13 cellular contexts compared by ENCODE assay signal in the genomic region with DNA sequence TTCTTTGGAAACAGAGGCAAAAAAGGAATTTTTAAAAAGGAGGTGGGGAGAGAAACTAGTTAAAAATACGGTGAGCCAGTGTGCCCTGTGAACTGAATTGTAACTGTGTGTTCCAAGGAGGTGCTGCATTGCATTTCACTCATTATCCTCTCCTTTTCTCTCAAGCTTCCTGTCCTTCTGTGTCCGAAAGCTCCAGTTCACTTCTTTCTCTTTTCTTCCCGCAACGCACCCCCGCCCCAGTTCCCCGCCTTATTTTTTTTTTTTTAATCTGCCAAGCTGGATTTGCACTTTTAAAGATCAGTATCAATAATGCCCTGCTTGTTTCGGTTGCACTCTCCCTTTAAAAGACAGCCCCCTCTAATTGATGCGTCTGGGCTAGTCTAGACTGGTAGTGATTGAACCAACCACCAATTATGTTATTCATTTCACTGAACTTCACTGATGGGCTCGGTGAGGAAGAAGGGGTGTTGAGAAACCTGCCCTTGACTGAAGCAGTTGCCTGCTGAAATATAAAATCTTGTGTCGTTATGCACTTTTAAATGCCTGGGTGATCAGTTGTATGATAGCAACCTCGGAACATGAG. TPM values are rescaled to one million over a fixed set of nuclear protein-coding genes. Genes with fewer than 3 reads are reported as not detected.
DNase-seq lines count a peak whose midpoint lies in the region; FAIRE-seq and TF ChIP-seq lines count a peak whose summit lies in the region.
"Had no signal": no experiment of that assay in that cellular context is flagged by ENCODE, and none has a peak within 500 bp of the region (broad histone marks: within the 10 kb centered on the region; RNA-seq: fewer than 3 reads in every experiment).

No MANE protein-coding gene starts in this region.

- H3K9me3 Mint-ChIP-seq in type B pancreatic cell (no peaks in the 10 kb centered on the region), CD14-positive monocyte (peaks cover 0 to 4% (median 0%) of the 10 kb centered on the region in 7 donors)

- H3K36me3 ChIP-seq in bronchial epithelial cell (ENCODE audit: control insufficient read depth, insufficient read depth, low read length) (no peaks in the 10 kb centered on the region), muscle layer of colon (ENCODE audit: insufficient read depth, low read length) (peaks cover 5% of the 10 kb centered on the region)

- H3K36me3 Mint-ChIP-seq in type B pancreatic cell (peaks cover 25% of the 10 kb centered on the region), CD14-positive monocyte (no peaks in the 10 kb centered on the region)

- DNase-seq in NCI-H748 (lab: John Stamatoyannopoulos, UW; ENCODE audit: unreplicated experiment) (peak; percentile 8), NCI-H748 treated with DMSO at 0.1 percent for 48 hours (lab: John Stamatoyannopoulos, UW) (no peak), bronchial epithelial cell (ENCODE audit: low read depth) (peak; percentile 74), type B pancreatic cell (ENCODE audit: extremely low spot score, unreplicated experiment) (no peak), dedifferentiated amniotic fluid mesenchymal stem cell (ENCODE audit: extremely low spot score) (no peak), CD14-positive monocyte (ENCODE audit: low spot score) (no peak), AG08395 (ENCODE audit: low spot score) (no peak)
- DNase-seq: NCI-H1048 had no signal

- FAIRE-seq in bronchial epithelial cell (lab: Jason Lieb, UNC) = no peak
- FAIRE-seq: A549, GM18507 had no signal

- H3K27ac Mint-ChIP-seq in type B pancreatic cell (peak overlapping the region; percentile 60), CD14-positive monocyte (no peak overlapping the region)

- TF ChIP-seq CTCF in bronchial epithelial cell (IDR thresholded peaks at IDR 0.05; ENCODE audit: insufficient read depth, low read length, severe bottlenecking) = no peak
- TF ChIP-seq CTCF in type B pancreatic cell (conservative IDR thresholded peaks at IDR 0.05) = no peak
- TF ChIP-seq CTCF in CD14-positive monocyte (IDR thresholded peaks at IDR 0.05) = no peak

- H3K9me3 ChIP-seq in muscle layer of colon (ENCODE audit: low read length) = no peaks in the 10 kb centered on the region
- H3K9me3 ChIP-seq: A549 had no signal

- no peaks in the 10 kb centered on the region for H3K27me3 ChIP-seq in bronchial epithelial cell (ENCODE audit: control insufficient read depth, insufficient read depth, low read length)
- no peaks in the 10 kb centered on the region for H3K27me3 ChIP-seq in muscle layer of colon (ENCODE audit: control insufficient read depth in 1 of 2, insufficient read depth in 2 of 2, low read length in 2 of 2)

- H3K4me1 Mint-ChIP-seq in type B pancreatic cell (ENCODE audit: unreplicated experiment) (peaks cover 14% of the 10 kb centered on the region), CD14-positive monocyte (peaks cover 13% of the 10 kb centered on the region)

- H3K9ac ChIP-seq in muscle layer of colon (ENCODE audit: low read length) = peak overlapping the region; percentile 12

- H3K4me3 Mint-ChIP-seq in type B pancreatic cell = no peak overlapping the region
- peak overlapping the region in 1 of 2 donors; percentile 31 for H3K4me3 Mint-ChIP-seq in CD14-positive monocyte
- H3K4me3 Mint-ChIP-seq: brain had no signal

- peaks cover 11% of the 10 kb centered on the region for H3K4me1 ChIP-seq in muscle layer of colon (ENCODE audit: insufficient read depth, low read length)
- H3K4me1 ChIP-seq: A549 had no signal

- H3K4me3 ChIP-seq in bronchial epithelial cell (ENCODE audit: low read depth, low read length) (peak overlapping the region; percentile 27), muscle layer of colon (ENCODE audit: low read depth in 1 of 2, low read length in 2 of 2) (peak overlapping the region in 1 of 2 donors; percentile 76)
- H3K4me3 ChIP-seq: A549 had no signal

- intact Hi-C loops in CD14-positive monocyte (cut with micrococcal nuclease) = no loop called here

- H3K27me3 Mint-ChIP-seq in type B pancreatic cell = peaks cover 20% of the 10 kb centered on the region
- peaks cover 16 to 37% (median 21%) of the 10 kb centered on the region in 3 donors for H3K27me3 Mint-ChIP-seq in CD14-positive monocyte (ENCODE audit: low read depth in 3 of 3)

- H3K27ac ChIP-seq in muscle layer of colon (ENCODE audit: low read depth, low read length) = peak overlapping the region; percentile 2
- H3K27ac ChIP-seq: A549 had no signal

RNA-seq across cellular contexts. Expression of a gene that starts 18.5 kb away (rescaled TPM):
- total RNA-seq in bronchial epithelial cell (not detected in 2 replicates), type B pancreatic cell (ENCODE audit: low replicate concordance) (0.33 and 0.48 TPM in 2 replicates)
- not detected for polyA plus RNA-seq in CD14-positive monocyte
- total RNA-seq: lung microvascular endothelial cell had no signal

Comparison
In these comparisons a context has a peak if more than half of its experiments do, and no peak if none do; other contexts are left out.
1. DNase-seq: peak in NCI-H748 (single experiment) and bronchial epithelial cell (single experiment); none in NCI-H748 treated with DMSO at 0.1 percent for 48 hours (single experiment), type B pancreatic cell (single experiment), dedifferentiated amniotic fluid mesenchymal stem cell (single experiment), CD14-positive monocyte (single experiment) and AG08395 (single experiment).